In genomic region chr10:125878957-125879835, GRCh38 we compare ENCODE assay signal across 12 cellular contexts. TPM values are rescaled to one million over a fixed set of nuclear protein-coding genes. Genes with fewer than 3 reads are reported as not detected.
DNase-seq lines count a peak whose midpoint lies in the region; ATAC-seq and TF ChIP-seq lines count a peak whose summit lies in the region.
"Had no signal": no experiment of that assay in that cellular context is flagged by ENCODE, and none has a peak within 500 bp of the region (broad histone marks: within the 10 kb centered on the region; RNA-seq: fewer than 3 reads in every experiment).

No MANE protein-coding gene starts in this region.

- H3K4ac ChIP-seq in IMR-90 (ENCODE audit: low read depth, low read length) = peak overlapping the region; percentile 11; the same call in 1 of the 2 replicates

- no TSS peak for BruUV-seq in IMR-90 (replicated peaks; lab: Mats Ljungman, UMichigan)
- BruUV-seq in mammary epithelial cell (replicated peaks; lab: Mats Ljungman, UMichigan) = no TSS peak

- H3K23ac ChIP-seq in IMR-90 (ENCODE audit: low read depth, low read length) = no peak overlapping the region

- no peak overlapping the region for H2BK15ac ChIP-seq in IMR-90 (ENCODE audit: low read depth, low read length)

- H3K9ac ChIP-seq in IMR-90 (ENCODE audit: low read depth, low read length) (no peak overlapping the region), mammary epithelial cell (ENCODE audit: insufficient read depth, low read length) (no peak overlapping the region)

- peaks cover 10% of the 10 kb centered on the region for H4K20me1 ChIP-seq in IMR-90 (ENCODE audit: insufficient read depth, low read length)
- no peaks in the 10 kb centered on the region for H4K20me1 ChIP-seq in mammary epithelial cell (ENCODE audit: insufficient read depth, low read length)

- H3K27ac ChIP-seq in IMR-90 (ENCODE audit: insufficient read depth, low read length) (peak overlapping the region; percentile 62; the same call in 1 of the 2 replicates), mammary epithelial cell (ENCODE audit: insufficient read depth, low read depth, low read length) (peak overlapping the region; percentile 40), left lung (no peak overlapping the region)
- H3K27ac ChIP-seq: suprapubic skin had no signal

- POLR2A ChIA-PET in IMR-90 (lab: Charles Lee; ENCODE audit: unreplicated experiment) = interaction anchor here (0.7 kb wide), 1 partner anchor 1571 kb away, joined by 8 read pairs; no protein-coding TSS in a partner anchor

- ATAC-seq in IMR-90 (ENCODE audit: low read depth) = peak; percentile 95
- peak; percentile 74 for ATAC-seq in left lung
- ATAC-seq in GM18907 (IDR thresholded peaks at IDR 0.05; ENCODE audit: unreplicated experiment) = no peak
- ATAC-seq: activated T-helper 17 cell treated with anti-CD3 and anti-CD28 coated beads, Interleukin-2, amount 50 U/mL, for 72 hours; CD8-positive, alpha-beta T cell had no signal

- WGBS in IMR-90 (ENCODE audit: extremely low coverage in 2 of 2, insufficient read length in 1 of 2), 2 experiments = 46% methylated on average over 6 of the region's 11 CpGs; no CpG with 5 or more reads in 1 of the 2 experiments
- 62% methylated on average over 10 of the region's 11 CpGs for WGBS in mammary epithelial cell (ENCODE audit: low coverage, missing lambda C conversion rate)

- H3K9me3 Mint-ChIP-seq in T-helper 2 cell treated with Interferon-gamma antibody and Interleukin-4, amounts not matched to agents 5 μg/mL and 100 μg/mL, for 36 hours = peaks cover 13% of the 10 kb centered on the region

- H2BK20ac ChIP-seq in IMR-90 (ENCODE audit: low read depth, low read length) = no peak overlapping the region

- peaks cover 46% of the 10 kb centered on the region for H3K79me2 ChIP-seq in mammary epithelial cell (ENCODE audit: insufficient read depth, low read length)

- peak overlapping the region; percentile 16; the same call in 1 of the 2 replicates for H3K18ac ChIP-seq in IMR-90 (ENCODE audit: low read depth, low read length)

- no peak overlapping the region for H3K4me3 Mint-ChIP-seq in T-helper 2 cell treated with Interferon-gamma antibody and Interleukin-4, amounts not matched to agents 5 μg/mL and 100 μg/mL, for 36 hours
- H3K4me3 Mint-ChIP-seq: activated T-helper 17 cell treated with anti-CD3 and anti-CD28 coated beads, Interleukin-2, amount 50 U/mL, for 72 hours; CD8-positive, alpha-beta T cell had no signal

- peaks cover 4% of the 10 kb centered on the region; the same call in 1 of the 2 replicates for H3K9me3 ChIP-seq in IMR-90 (ENCODE audit: control insufficient read depth, insufficient read depth, low read length)
- no peaks in the 10 kb centered on the region for H3K9me3 ChIP-seq in mammary epithelial cell (replicated peaks; ENCODE audit: insufficient read depth, low read length)
- H3K9me3 ChIP-seq in left lung = peaks cover 0 to 10% of the 10 kb centered on the region in 2 donors

- H4K8ac ChIP-seq in IMR-90 (ENCODE audit: low read depth in 2 of 2, low read length in 2 of 2) = peak overlapping the region in 1 of 2 experiments; percentile 3; a peak in 1 of 4 replicates

- CTCF ChIA-PET in IMR-90 (lab: Yijun Ruan, JAX) (no interaction called here), mammary epithelial cell (lab: Charles Lee; ENCODE audit: low non-redundant PET) (interaction anchor here (0.6 kb wide), 1 partner anchor 19 kb away, joined by 9 read pairs; no protein-coding TSS in a partner anchor)

- H3K36me3 ChIP-seq in IMR-90 (ENCODE audit: control insufficient read depth, insufficient read depth, low read length) = peaks cover 6% of the 10 kb centered on the region
- peaks cover 9% of the 10 kb centered on the region for H3K36me3 ChIP-seq in mammary epithelial cell (ENCODE audit: insufficient read depth, low read length)
- peaks cover 0 to 20% of the 10 kb centered on the region in 2 donors for H3K36me3 ChIP-seq in left lung

- no peak for TF ChIP-seq POLR2A in IMR-90 (IDR thresholded peaks at IDR 0.05; ENCODE audit: low read depth, low read length)

- H3K27me3 ChIP-seq in IMR-90 (ENCODE audit: control insufficient read depth, insufficient read depth, low read length) = no peaks in the 10 kb centered on the region
- no peaks in the 10 kb centered on the region for H3K27me3 ChIP-seq in mammary epithelial cell (ENCODE audit: insufficient read depth, low read length)
- no peaks in the 10 kb centered on the region for H3K27me3 ChIP-seq in left lung
- H3K27me3 ChIP-seq: suprapubic skin had no signal

- H2AK9ac ChIP-seq in IMR-90 (replicated peaks; ENCODE audit: low read depth, low read length, poor library complexity) = no peak overlapping the region

- H2AFZ ChIP-seq in IMR-90 (replicated peaks; ENCODE audit: low read length, poor library complexity) (no peak overlapping the region), mammary epithelial cell (ENCODE audit: low read depth, low read length) (no peak overlapping the region)

- H3K4me2 ChIP-seq in IMR-90 (ENCODE audit: low read depth, low read length) = peak overlapping the region; percentile 47
- peak overlapping the region; percentile 26 for H3K4me2 ChIP-seq in mammary epithelial cell (ENCODE audit: insufficient read depth, low read depth, low read length)

- no peak overlapping the region for H4K91ac ChIP-seq in IMR-90 (ENCODE audit: insufficient read depth, low read depth, low read length)

- H3K4me3 ChIP-seq in AG10803 (ENCODE audit: low read length) = no peak overlapping the region
- H3K4me3 ChIP-seq in IMR-90 (ENCODE audit: insufficient read depth, low read depth, low read length) = no peak overlapping the region
- H3K4me3 ChIP-seq in mammary epithelial cell (replicated peaks in 1 of 3; ENCODE audit: insufficient read depth in 1 of 3, low read depth in 2 of 3, low read length in 3 of 3) = no peak overlapping the region
- H3K4me3 ChIP-seq in left lung = no peak overlapping the region
- H3K4me3 ChIP-seq: suprapubic skin had no signal

- DNase-seq in AG10803 (ENCODE audit: low read depth) (peak; percentile 67), IMR-90 (peak; percentile 96), mammary epithelial cell (peak; percentile 92), left lung (no peak), KG1 (lab: John Stamatoyannopoulos, UW) (no peak), hippocampal formation (lab: John Stamatoyannopoulos, UW) (no peak)
- no peak for DNase-seq in T-helper 2 cell treated with Interferon-gamma antibody and Interleukin-4, amounts not matched to agents 5 μg/mL and 100 μg/mL, for 36 hours (ENCODE audit: low spot score)
- DNase-seq: CD8-positive, alpha-beta T cell; NCI-H774 had no signal

- no peak for TF ChIP-seq RAD21 in IMR-90 (IDR thresholded peaks at IDR 0.05; ENCODE audit: low read length)

- peaks cover 13% of the 10 kb centered on the region for H3K36me3 Mint-ChIP-seq in T-helper 2 cell treated with Interferon-gamma antibody and Interleukin-4, amounts not matched to agents 5 μg/mL and 100 μg/mL, for 36 hours (ENCODE audit: low read depth)

- no peak overlapping the region for H3K27ac Mint-ChIP-seq in T-helper 2 cell treated with Interferon-gamma antibody and Interleukin-4, amounts not matched to agents 5 μg/mL and 100 μg/mL, for 36 hours
- H3K27ac Mint-ChIP-seq: activated T-helper 17 cell treated with anti-CD3 and anti-CD28 coated beads, Interleukin-2, amount 50 U/mL, for 72 hours; CD8-positive, alpha-beta T cell had no signal

- H2AK5ac ChIP-seq in IMR-90 (ENCODE audit: low read depth, low read length) = peak overlapping the region; percentile 11; the same call in 1 of the 2 replicates

- in situ Hi-C loops in IMR-90 (cut with MboI; ENCODE audit: low sequenced_read_pairs) = no loop called here
- in situ Hi-C loops in mammary epithelial cell (cut with MboI; ENCODE audit: low sequenced_read_pairs in 2 of 2) = no loop called here

- peaks cover 7% of the 10 kb centered on the region; the same call in 1 of the 2 replicates for H3K9me1 ChIP-seq in IMR-90 (ENCODE audit: insufficient read depth, low read length)

- H3K27me3 Mint-ChIP-seq in T-helper 2 cell treated with Interferon-gamma antibody and Interleukin-4, amounts not matched to agents 5 μg/mL and 100 μg/mL, for 36 hours (ENCODE audit: low read depth) = no peaks in the 10 kb centered on the region
- H3K27me3 Mint-ChIP-seq: activated T-helper 17 cell treated with anti-CD3 and anti-CD28 coated beads, Interleukin-2, amount 50 U/mL, for 72 hours had no signal

- peak overlapping the region; percentile 71 for H2BK5ac ChIP-seq in IMR-90 (ENCODE audit: low read depth, low read length, poor library complexity, severe bottlenecking)

- H2BK120ac ChIP-seq in IMR-90 (ENCODE audit: low read depth, low read length) = no peak overlapping the region

- TF ChIP-seq CTCF in AG10803 (conservative IDR thresholded peaks at IDR 0.05; ENCODE audit: low read length) (no peak), IMR-90 (conservative IDR thresholded peaks at IDR 0.05; ENCODE audit: low read depth, low read length) (no peak), mammary epithelial cell (conservative IDR thresholded peaks at IDR 0.05 in 1 of 2, IDR thresholded peaks at IDR 0.05 in 1 of 2; ENCODE audit: extremely low read depth in 1 of 2, insufficient read depth in 1 of 2, low read depth in 1 of 2, low read length in 2 of 2) (no peak), left lung (IDR thresholded peaks at IDR 0.05) (no peak)

- no peak overlapping the region for H3K56ac ChIP-seq in IMR-90 (ENCODE audit: extremely low read depth, insufficient read depth, low read length)

- H4K5ac ChIP-seq in IMR-90 (ENCODE audit: low read depth, low read length) = no peak overlapping the region

- dilution Hi-C loops in IMR-90 (cut with HindIII; ENCODE audit: low sequenced_read_pairs, unreplicated experiment) = no loop called here
- dilution Hi-C loops in mammary epithelial cell (cut with HindIII; ENCODE audit: low sequenced_read_pairs) = no loop called here

- H3K79me1 ChIP-seq in IMR-90 (ENCODE audit: low read depth in 1 of 2, low read length in 2 of 2) = peaks cover 10 to 16% of the 10 kb centered on the region in 2 experiments

- intact Hi-C loops in IMR-90 (cut with micrococcal nuclease) (loop anchor here (1.0 kb wide), 1 partner anchor 8 kb away; no protein-coding TSS in a partner anchor), mammary epithelial cell (cut with micrococcal nuclease) (no loop called here), left lung (cut with DNase I) (no loop called here)

- H3K4me1 Mint-ChIP-seq in T-helper 2 cell treated with Interferon-gamma antibody and Interleukin-4, amounts not matched to agents 5 μg/mL and 100 μg/mL, for 36 hours (ENCODE audit: low read depth) = no peaks in the 10 kb centered on the region
- H3K4me1 Mint-ChIP-seq: activated T-helper 17 cell treated with anti-CD3 and anti-CD28 coated beads, Interleukin-2, amount 50 U/mL, for 72 hours had no signal

- no peak overlapping the region for H3K14ac ChIP-seq in IMR-90 (replicated peaks; ENCODE audit: low read depth, low read length)

- H3K4me1 ChIP-seq in IMR-90 (ENCODE audit: control insufficient read depth, insufficient read depth, low read length) = peaks cover 10% of the 10 kb centered on the region
- H3K4me1 ChIP-seq in mammary epithelial cell (ENCODE audit: insufficient read depth, low read length) = peaks cover 11% of the 10 kb centered on the region
- no peaks in the 10 kb centered on the region for H3K4me1 ChIP-seq in left lung
- H3K4me1 ChIP-seq: suprapubic skin had no signal

RNA-seq across cellular contexts. Expression of gene DHX32, which starts 1.9 kb away (rescaled TPM):
- total RNA-seq in IMR-90 (2012; rRNA removed) (27.8 and 35.0 TPM in 2 replicates), mammary epithelial cell (10 to 100 TPM; 46.4 to 53.7 TPM), left lung (10 to 100 TPM; 31.0 to 32.0 TPM)
- polyA plus RNA-seq in IMR-90 (2012; rRNA removed) (11.5 and 15.6 TPM in 2 replicates), mammary epithelial cell (31.8 TPM)
- 4.6 and 5.6 TPM in 2 replicates for polyA plus RNA-seq in IMR-90 (2012; cell fraction: cytosol; rRNA removed)
- 4.2 and 27.9 TPM in 2 replicates for polyA plus RNA-seq in IMR-90 (2012; cell fraction: nucleus; rRNA removed; ENCODE audit: low replicate concordance)
- polyA minus RNA-seq in mammary epithelial cell = 45.5 TPM

RNA-seq across cellular contexts. Expression of gene FANK1, which starts 17.2 kb away (rescaled TPM):
- total RNA-seq in IMR-90 (2012; rRNA removed) = 0.90 and 1.9 TPM in 2 replicates
- 2.0 and 2.2 TPM in 2 replicates for polyA plus RNA-seq in IMR-90 (2012; rRNA removed)
- polyA plus RNA-seq in IMR-90 (2012; cell fraction: cytosol; rRNA removed) = 0.56 and 0.67 TPM in 2 replicates
- 1.0 and 7.5 TPM in 2 replicates for polyA plus RNA-seq in IMR-90 (2012; cell fraction: nucleus; rRNA removed; ENCODE audit: low replicate concordance)
- 1 to 10 TPM; 3.4 to 6.2 TPM for total RNA-seq in mammary epithelial cell
- 3.1 TPM for polyA plus RNA-seq in mammary epithelial cell
- polyA minus RNA-seq in mammary epithelial cell = not detected
- 1 to 10 TPM; 4.3 to 4.4 TPM for total RNA-seq in left lung
- total RNA-seq: CD8-positive, alpha-beta T cell had no signal

RNA-seq across cellular contexts. Expression of gene BCCIP, which starts 55.9 kb away (rescaled TPM):
- total RNA-seq in IMR-90 (2012; rRNA removed) = 31.9 and 65.8 TPM in 2 replicates
- polyA plus RNA-seq in IMR-90 (2012; rRNA removed) = 42.4 and 49.2 TPM in 2 replicates
- 5.4 and 9.3 TPM in 2 replicates for polyA plus RNA-seq in IMR-90 (2012; cell fraction: cytosol; rRNA removed)
- 3.4 and 15.5 TPM in 2 replicates for polyA plus RNA-seq in IMR-90 (2012; cell fraction: nucleus; rRNA removed; ENCODE audit: low replicate concordance)
- total RNA-seq in mammary epithelial cell = 10 to 100 TPM; 21.2 to 74.4 TPM
- 44.1 TPM for polyA plus RNA-seq in mammary epithelial cell
- polyA minus RNA-seq in mammary epithelial cell = 21.2 TPM
- 10 to 100 TPM; 39.4 to 52.9 TPM for total RNA-seq in left lung

RNA-seq across cellular contexts. Expression of gene UROS, which starts 56.1 kb away (rescaled TPM):
- 56.5 and 63.6 TPM in 2 replicates for total RNA-seq in IMR-90 (2012; rRNA removed)
- polyA plus RNA-seq in IMR-90 (2012; rRNA removed) = 48.7 and 50.4 TPM in 2 replicates
- 46.6 and 47.3 TPM in 2 replicates for polyA plus RNA-seq in IMR-90 (2012; cell fraction: cytosol; rRNA removed)
- 48.8 and 50.3 TPM in 2 replicates for polyA plus RNA-seq in IMR-90 (2012; cell fraction: nucleus; rRNA removed; ENCODE audit: low replicate concordance)
- 10 to 100 TPM; 55.8 to 63.7 TPM for total RNA-seq in mammary epithelial cell
- polyA plus RNA-seq in mammary epithelial cell = 42.7 TPM
- 24.8 TPM for polyA minus RNA-seq in mammary epithelial cell
- total RNA-seq in left lung = 10 to 100 TPM; 42.0 to 45.3 TPM

Comparison
In these comparisons a context has a peak if more than half of its experiments do, and no peak if none do; other contexts are left out.
1. DNase-seq: peak in AG10803 (single experiment), IMR-90 (single experiment) and mammary epithelial cell (single experiment); none in left lung (0 of 2), T-helper 2 cell treated with Interferon-gamma antibody and Interleukin-4, amounts not matched to agents 5 μg/mL and 100 μg/mL, for 36 hours (single experiment), KG1 (single experiment) and hippocampal formation (0 of 2).
2. H3K27ac ChIP-seq: peak in IMR-90 (single experiment) and mammary epithelial cell (single experiment); none in left lung (0 of 2).